8 cellular contexts compared by ENCODE assay signal in the genomic region with DNA sequence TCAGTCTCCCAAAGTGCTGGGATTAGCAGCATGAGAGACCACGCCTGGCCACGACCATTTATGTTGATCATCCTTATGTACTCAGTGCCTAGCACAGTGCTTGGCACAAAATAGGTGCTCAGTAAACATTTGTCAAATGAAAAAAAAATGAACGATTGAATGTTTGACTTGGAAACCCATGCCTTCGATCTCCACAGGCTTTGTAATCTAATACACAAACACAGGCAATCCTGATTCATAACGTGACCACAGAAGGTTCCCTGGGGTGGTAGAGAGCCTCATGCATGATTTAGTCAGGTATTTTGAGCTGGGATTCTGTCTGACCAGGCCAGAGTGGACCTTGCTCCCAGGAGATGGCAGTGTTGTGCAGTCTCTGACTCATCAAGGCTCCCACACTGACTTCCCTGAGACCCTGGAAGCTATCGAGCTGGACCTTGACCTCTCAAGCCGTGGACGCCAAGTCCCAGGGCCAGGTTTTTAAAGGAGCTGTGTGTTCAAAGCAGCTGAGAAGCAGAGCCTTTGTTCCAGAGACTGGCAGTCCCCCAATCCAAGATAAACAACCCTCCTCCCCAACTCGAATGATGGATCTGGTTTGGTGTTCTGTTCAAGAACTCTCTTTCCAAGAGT.
DNase-seq lines count a peak whose midpoint lies in the region; ATAC-seq and TF ChIP-seq lines count a peak whose summit lies in the region.

No MANE protein-coding gene starts in this region.

- H2AFZ ChIP-seq in IMR-90 (replicated peaks; ENCODE audit: low read length, poor library complexity): peak overlapping the region; percentile 84

- no peaks in the 10 kb centered on the region for H3K36me3 ChIP-seq in IMR-90 (ENCODE audit: control insufficient read depth, insufficient read depth, low read length)
- no peaks in the 10 kb centered on the region for H3K36me3 ChIP-seq in effector memory CD4-positive, alpha-beta T cell (ENCODE audit: control insufficient read depth, insufficient read depth, low read length)

- H3K9ac ChIP-seq in IMR-90 (ENCODE audit: low read depth, low read length): no peak overlapping the region

- CTCF ChIA-PET in IMR-90 (lab: Yijun Ruan, JAX): interaction anchor here (0.6 to 2.7 kb wide), 19 partner anchors 8 to 574 kb away, joined by 3 to 16 read pairs (median 4); a partner anchor contains a TSS

- H3K9me3 ChIP-seq in IMR-90 (ENCODE audit: control insufficient read depth, insufficient read depth, low read length): no peaks in the 10 kb centered on the region; the same call in 1 of the 2 replicates
- no peaks in the 10 kb centered on the region for H3K9me3 ChIP-seq in effector memory CD4-positive, alpha-beta T cell (ENCODE audit: control insufficient read depth, low read length)

- no peak overlapping the region for H3K14ac ChIP-seq in IMR-90 (replicated peaks; ENCODE audit: low read depth, low read length)

- H3K4me1 ChIP-seq in IMR-90 (ENCODE audit: control insufficient read depth, insufficient read depth, low read length): no peaks in the 10 kb centered on the region
- H3K4me1 ChIP-seq in effector memory CD4-positive, alpha-beta T cell (ENCODE audit: control insufficient read depth, insufficient read depth, low read length, poor library complexity, severe bottlenecking): no peaks in the 10 kb centered on the region

- no peak for TF ChIP-seq POLR2A in IMR-90 (IDR thresholded peaks at IDR 0.05; ENCODE audit: low read depth, low read length)

- no peaks in the 10 kb centered on the region for H3K27me3 ChIP-seq in IMR-90 (ENCODE audit: control insufficient read depth, insufficient read depth, low read length)
- H3K27me3 ChIP-seq in effector memory CD4-positive, alpha-beta T cell (replicated peaks; ENCODE audit: control insufficient read depth, insufficient read depth, low read length, poor library complexity, severe bottlenecking): no peaks in the 10 kb centered on the region

- no peak overlapping the region for H3K56ac ChIP-seq in IMR-90 (ENCODE audit: extremely low read depth, insufficient read depth, low read length)

- H3K4me3 ChIP-seq in IMR-90 (ENCODE audit: insufficient read depth, low read depth, low read length) (no peak overlapping the region), fibroblast of villous mesenchyme (ENCODE audit: low read depth, low read length) (no peak overlapping the region)
- H3K4me3 ChIP-seq in effector memory CD4-positive, alpha-beta T cell (ENCODE audit: insufficient read depth, low read depth, low read length, poor library complexity, severe bottlenecking): no peak overlapping the region

- no peak overlapping the region for H2AK5ac ChIP-seq in IMR-90 (ENCODE audit: low read depth, low read length)

- H3K23ac ChIP-seq in IMR-90 (ENCODE audit: low read depth, low read length): no peak overlapping the region

- POLR2A ChIA-PET in IMR-90 (lab: Charles Lee; ENCODE audit: unreplicated experiment): interaction anchor here (1.2 kb wide), 1 partner anchor 572 kb away, joined by 5 read pairs; no protein-coding TSS in a partner anchor

- H2BK5ac ChIP-seq in IMR-90 (ENCODE audit: low read depth, low read length, poor library complexity, severe bottlenecking): no peak overlapping the region

- TF ChIP-seq CTCF in IMR-90 (conservative IDR thresholded peaks at IDR 0.05; ENCODE audit: low read depth, low read length) (peak; percentile 84), fibroblast of villous mesenchyme (IDR thresholded peaks at IDR 0.05; ENCODE audit: insufficient read depth, low read depth, low read length) (peak; percentile 88)

- no peak overlapping the region for H3K4ac ChIP-seq in IMR-90 (ENCODE audit: low read depth, low read length)

- no peaks in the 10 kb centered on the region for H4K20me1 ChIP-seq in IMR-90 (ENCODE audit: insufficient read depth, low read length)

- H3K27ac ChIP-seq in IMR-90 (ENCODE audit: insufficient read depth, low read length): no peak overlapping the region
- no peak overlapping the region for H3K27ac ChIP-seq in effector memory CD4-positive, alpha-beta T cell (ENCODE audit: insufficient read depth, low read length, poor library complexity, severe bottlenecking)

- no peak overlapping the region; the same call in 1 of the 2 replicates for H2BK120ac ChIP-seq in IMR-90 (ENCODE audit: low read depth, low read length)

- TF ChIP-seq RAD21 in IMR-90 (IDR thresholded peaks at IDR 0.05; ENCODE audit: low read length): peak; percentile 83

- in situ Hi-C loops in IMR-90 (cut with MboI; ENCODE audit: low sequenced_read_pairs): loop anchor here (10.0 kb wide), 2 partner anchors 240 to 470 kb away; no protein-coding TSS in a partner anchor

- H4K5ac ChIP-seq in IMR-90 (ENCODE audit: low read depth, low read length): no peak overlapping the region

- BruUV-seq in IMR-90 (replicated peaks; lab: Mats Ljungman, UMichigan): no TSS peak

- peak overlapping the region; percentile 53 for H4K91ac ChIP-seq in IMR-90 (ENCODE audit: insufficient read depth, low read depth, low read length)

- H3K4me2 ChIP-seq in IMR-90 (ENCODE audit: low read depth, low read length): no peak overlapping the region

- DNase-seq in COLO668 (lab: John Stamatoyannopoulos, UW; ENCODE audit: unreplicated experiment) (peak; percentile 86), IMR-90 (peak; percentile 93), fibroblast of villous mesenchyme (ENCODE audit: low read depth) (peak; percentile 80), occipital lobe (lab: John Stamatoyannopoulos, UW) (peak; percentile 13)
- no peak for DNase-seq in effector memory CD4-positive, alpha-beta T cell
- no peak for DNase-seq in stimulated activated naive CD4-positive, alpha-beta T cell (lab: John Stamatoyannopoulos, UW)

- no peak overlapping the region for H3K18ac ChIP-seq in IMR-90 (ENCODE audit: low read depth, low read length)

- ATAC-seq in GM19025 (IDR thresholded peaks at IDR 0.05; ENCODE audit: low read depth, unreplicated experiment): peak; percentile 76
- peak; percentile 99 for ATAC-seq in IMR-90 (ENCODE audit: low read depth)
- ATAC-seq in SK-N-SH treated with all-trans-retinoic acid at 6 μM for 48 hours: peak; percentile 97

- no CpG with 5 or more reads among the region's 9 CpGs for WGBS in IMR-90 (ENCODE audit: extremely low coverage in 2 of 2, insufficient read length in 1 of 2), 2 experiments

- peak overlapping the region in 1 of 2 experiments; percentile 54; a peak in 2 of 4 replicates for H4K8ac ChIP-seq in IMR-90 (ENCODE audit: low read depth in 2 of 2, low read length in 2 of 2)

- dilution Hi-C loops in IMR-90 (cut with HindIII; ENCODE audit: low sequenced_read_pairs, unreplicated experiment): no loop called here

- H2BK20ac ChIP-seq in IMR-90 (ENCODE audit: low read depth, low read length): no peak overlapping the region

- no peak overlapping the region for H2AK9ac ChIP-seq in IMR-90 (replicated peaks; ENCODE audit: low read depth, low read length, poor library complexity)

- intact Hi-C loops in IMR-90 (cut with micrococcal nuclease): loop anchor here (1.0 to 5.0 kb wide), 4 partner anchors 100 to 572 kb away; a partner anchor contains a TSS

- H2BK15ac ChIP-seq in IMR-90 (ENCODE audit: low read depth, low read length): no peak overlapping the region

- H3K9me1 ChIP-seq in IMR-90 (ENCODE audit: insufficient read depth, low read length): 0 out of 2 replicates have a peak, but pooled peaks cover 3% of the 10 kb centered on the region

- H3K79me1 ChIP-seq in IMR-90 (ENCODE audit: low read depth in 1 of 2, low read length in 2 of 2): no peaks in the 10 kb centered on the region

TF ChIP-seq in IMR-90, 13 proteins besides CTCF, POLR2A, EP300 and RAD21:
- TF ChIP-seq CEBPB (IDR thresholded peaks at IDR 0.05; ENCODE audit: low read depth, low read length): no peak
- 0 out of 2 replicates have a peak, but pooled peaks have one; percentile 9 for TF ChIP-seq MAFK (IDR thresholded peaks at IDR 0.05; ENCODE audit: low read depth, low read length)
- TF ChIP-seq FOS (IDR thresholded peaks at IDR 0.05; ENCODE audit: low read depth, low read length): peak; percentile 68; the same call in 1 of the 2 replicates
- no peak for TF ChIP-seq RCOR1 (IDR thresholded peaks at IDR 0.05; ENCODE audit: insufficient replicate concordance, low read length)
- TF ChIP-seq RFX5 (IDR thresholded peaks at IDR 0.05; ENCODE audit: low read depth, low read length): no peak
- TF ChIP-seq SMC3 (IDR thresholded peaks at IDR 0.05; ENCODE audit: low read depth, low read length): peak; percentile 77
- 0 out of 2 replicates have a peak, but pooled peaks have one; percentile 46 for TF ChIP-seq BHLHE40 (IDR thresholded peaks at IDR 0.05; ENCODE audit: low read depth, low read length)
- no peak for TF ChIP-seq MXI1 (IDR thresholded peaks at IDR 0.05; ENCODE audit: borderline replicate concordance, low read depth, low read length)
- TF ChIP-seq NFE2L2 (IDR thresholded peaks at IDR 0.05; ENCODE audit: low read depth, low read length): no peak

TF ChIP-seq in SK-N-SH treated with all-trans-retinoic acid at 6 μM for 48 hours, 23 proteins besides CTCF, POLR2A, EP300 and RAD21:
- TF ChIP-seq ZFP3 (CRISPR knock-in tag; IDR thresholded peaks at IDR 0.05): no peak
- no peak for TF ChIP-seq PPARA (CRISPR knock-in tag; IDR thresholded peaks at IDR 0.05; ENCODE audit: borderline replicate concordance)
- TF ChIP-seq ZC3H10 (CRISPR knock-in tag; IDR thresholded peaks at IDR 0.05): no peak
- TF ChIP-seq, protein P1, sequence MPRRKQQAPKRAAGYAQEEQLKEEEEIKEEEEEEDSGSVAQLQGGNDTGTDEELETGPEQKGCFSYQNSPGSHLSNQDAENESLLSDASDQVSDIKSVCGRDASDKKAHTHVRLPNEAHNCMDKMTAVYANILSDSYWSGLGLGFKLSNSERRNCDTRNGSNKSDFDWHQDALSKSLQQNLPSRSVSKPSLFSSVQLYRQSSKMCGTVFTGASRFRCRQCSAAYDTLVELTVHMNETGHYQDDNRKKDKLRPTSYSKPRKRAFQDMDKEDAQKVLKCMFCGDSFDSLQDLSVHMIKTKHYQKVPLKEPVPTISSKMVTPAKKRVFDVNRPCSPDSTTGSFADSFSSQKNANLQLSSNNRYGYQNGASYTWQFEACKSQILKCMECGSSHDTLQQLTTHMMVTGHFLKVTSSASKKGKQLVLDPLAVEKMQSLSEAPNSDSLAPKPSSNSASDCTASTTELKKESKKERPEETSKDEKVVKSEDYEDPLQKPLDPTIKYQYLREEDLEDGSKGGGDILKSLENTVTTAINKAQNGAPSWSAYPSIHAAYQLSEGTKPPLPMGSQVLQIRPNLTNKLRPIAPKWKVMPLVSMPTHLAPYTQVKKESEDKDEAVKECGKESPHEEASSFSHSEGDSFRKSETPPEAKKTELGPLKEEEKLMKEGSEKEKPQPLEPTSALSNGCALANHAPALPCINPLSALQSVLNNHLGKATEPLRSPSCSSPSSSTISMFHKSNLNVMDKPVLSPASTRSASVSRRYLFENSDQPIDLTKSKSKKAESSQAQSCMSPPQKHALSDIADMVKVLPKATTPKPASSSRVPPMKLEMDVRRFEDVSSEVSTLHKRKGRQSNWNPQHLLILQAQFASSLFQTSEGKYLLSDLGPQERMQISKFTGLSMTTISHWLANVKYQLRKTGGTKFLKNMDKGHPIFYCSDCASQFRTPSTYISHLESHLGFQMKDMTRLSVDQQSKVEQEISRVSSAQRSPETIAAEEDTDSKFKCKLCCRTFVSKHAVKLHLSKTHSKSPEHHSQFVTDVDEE (CRISPR knock-in tag; IDR thresholded peaks at IDR 0.05): 0 out of 2 replicates have a peak, but pooled peaks have one; percentile 44
- no peak for TF ChIP-seq ESRRG (CRISPR knock-in tag; IDR thresholded peaks at IDR 0.05)

Comparison
In these comparisons a context has a peak if more than half of its experiments do, and no peak if none do; other contexts are left out.
1. DNase-seq: peak in COLO668 (single experiment), IMR-90 (single experiment), fibroblast of villous mesenchyme (single experiment) and occipital lobe (single experiment); none in effector memory CD4-positive, alpha-beta T cell (0 of 3) and stimulated activated naive CD4-positive, alpha-beta T cell (0 of 6).
2. Peak in every context shown above with its lines, with median percentiles within 50 percentile points of each other: ATAC-seq.